In genomic region chr18:3450358-3451107, GRCh38 we compare ENCODE assay signal across 8 cellular contexts.
DNase-seq lines count a peak whose midpoint lies in the region; ATAC-seq lines count a peak whose summit lies in the region.

No MANE protein-coding gene starts in this region.

- peaks cover 36% of the 10 kb centered on the region for H3K4me1 ChIP-seq in mucosa of stomach (ENCODE audit: control insufficient read depth, insufficient read depth, low read length)

- H3K36me3 ChIP-seq in mucosa of stomach (ENCODE audit: control insufficient read depth, insufficient read depth, low read length) = no peaks in the 10 kb centered on the region

- no peaks in the 10 kb centered on the region for H3K9me3 ChIP-seq in mucosa of stomach (ENCODE audit: control insufficient read depth, low read length)

- H3K27ac ChIP-seq in epithelial cell of prostate = peak overlapping the region; percentile 99

- ATAC-seq in HG03095 (IDR thresholded peaks at IDR 0.05; ENCODE audit: unreplicated experiment) (no peak), HG02759 (IDR thresholded peaks at IDR 0.05; ENCODE audit: unreplicated experiment) (no peak)

- H3K4me3 ChIP-seq in mucosa of stomach (ENCODE audit: low read length) = peak overlapping the region; percentile 94

- DNase-seq in EL = peak; percentile 63
- peak; percentile 72 for DNase-seq in NCI-H2171 treated with DMSO at 0.1 percent for 48 hours (lab: John Stamatoyannopoulos, UW)
- peak; percentile 66 for DNase-seq in activated T-cell treated with anti-CD3 and anti-CD28 coated beads for 1 hour (ENCODE audit: low read depth)
- DNase-seq in epithelial cell of prostate (ENCODE audit: low read depth, low spot score) = no peak
- peak; percentile 12 for DNase-seq in stimulated activated CD8-positive, alpha-beta memory T cell treated with anti-CD3 and anti-CD28 coated beads, Interleukin-7, amount 100 ng/mL, for 24 hours (ENCODE audit: low read depth)

- no peaks in the 10 kb centered on the region for H3K27me3 ChIP-seq in mucosa of stomach (ENCODE audit: control insufficient read depth, insufficient read depth, low read length)

- peak overlapping the region; percentile 100 for H3K9ac ChIP-seq in mucosa of stomach (ENCODE audit: low read length)
